In the genomic region with DNA sequence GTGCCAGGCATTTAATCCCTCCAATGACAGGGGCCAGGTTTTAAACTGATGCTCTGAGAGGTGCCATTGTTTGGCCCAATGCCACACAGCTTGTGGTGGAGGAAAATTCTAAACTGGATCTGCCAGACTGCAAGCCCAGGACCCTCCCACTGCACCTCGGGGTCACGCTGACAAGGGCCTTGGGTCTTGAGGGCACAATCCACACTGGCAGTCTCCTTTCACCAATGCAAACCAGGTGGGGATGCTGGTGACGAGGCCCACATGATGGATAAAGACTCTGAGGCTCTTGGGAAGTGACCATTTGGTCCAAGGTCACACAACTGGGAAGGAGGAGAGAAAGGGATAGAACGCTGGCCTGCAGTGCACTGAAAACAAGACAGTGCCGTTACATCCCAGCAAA, we compare ENCODE assay signal across 1 cellular context.
TF ChIP-seq lines count a peak whose summit lies in the region.

No MANE protein-coding gene starts in this region.

TF ChIP-seq in H1, 55 proteins besides CTCF, POLR2A, EP300 and RAD21:
- TF ChIP-seq BCL11A (IDR thresholded peaks at IDR 0.05; ENCODE audit: low read depth in 2 of 2, low read length in 2 of 2) (no peak), SIRT6 (IDR thresholded peaks at IDR 0.05; ENCODE audit: low read length) (no peak), MAFK (IDR thresholded peaks at IDR 0.05; ENCODE audit: low read depth, low read length) (no peak), TBP (IDR thresholded peaks at IDR 0.05; ENCODE audit: low read depth, low read length) (no peak), CHD1 (IDR thresholded peaks at IDR 0.05; ENCODE audit: low read depth, low read length) (no peak), GABPA (IDR thresholded peaks at IDR 0.05; ENCODE audit: borderline replicate concordance, insufficient read depth, low read length) (no peak), NANOG (IDR thresholded peaks at IDR 0.05; ENCODE audit: insufficient read depth, low read depth, low read length, poor library complexity, severe bottlenecking) (no peak), TEAD4 (IDR thresholded peaks at IDR 0.05; ENCODE audit: low read depth, low read length) (no peak), NRF1 (IDR thresholded peaks at IDR 0.05; ENCODE audit: low read depth, low read length) (no peak), SAP30 (IDR thresholded peaks at IDR 0.05; ENCODE audit: insufficient read depth, insufficient replicate concordance, low read length) (no peak), SP4 (IDR thresholded peaks at IDR 0.05; ENCODE audit: low read length) (no peak), JUND (IDR thresholded peaks at IDR 0.05; ENCODE audit: low read length) (no peak), KDM4A (IDR thresholded peaks at IDR 0.05; ENCODE audit: low read depth, low read length, severe bottlenecking) (no peak), KDM5A (IDR thresholded peaks at IDR 0.05; ENCODE audit: low read length) (no peak), BACH1 (IDR thresholded peaks at IDR 0.05; ENCODE audit: low read length) (no peak)
- TF ChIP-seq, protein P1, sequence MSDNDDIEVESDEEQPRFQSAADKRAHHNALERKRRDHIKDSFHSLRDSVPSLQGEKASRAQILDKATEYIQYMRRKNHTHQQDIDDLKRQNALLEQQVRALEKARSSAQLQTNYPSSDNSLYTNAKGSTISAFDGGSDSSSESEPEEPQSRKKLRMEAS (IDR thresholded peaks at IDR 0.05): no peak
